ENCODE assay signal across 18 cellular contexts in genomic region chrY:8536277-8536676, GRCh38.
DNase-seq lines count a peak whose midpoint lies in the region; ATAC-seq, FAIRE-seq and TF ChIP-seq lines count a peak whose summit lies in the region.
"Had no signal": no experiment of that assay in that cellular context is flagged by ENCODE, and none has a peak within 500 bp of the region (broad histone marks: within the 10 kb centered on the region; RNA-seq: fewer than 3 reads in every experiment).

No MANE protein-coding gene starts in this region.

- no peak for TF ChIP-seq CTCF in OCI-LY3 (IDR thresholded peaks at IDR 0.05; ENCODE audit: low read depth, low read length)

- H3K27ac Mint-ChIP-seq in immature natural killer cell: no peak overlapping the region
- H3K27ac Mint-ChIP-seq: CD14-positive monocyte had no signal

- WGBS in small intestine, 3 donors: 19 to 52% methylated on average over 2 of the region's 2 CpGs; no CpG with 5 or more reads in 1 of the 3 donors

- no peak for TF ChIP-seq POLR2A in GM18505 (IDR thresholded peaks at IDR 0.05; ENCODE audit: borderline replicate concordance, extremely low read depth, insufficient read depth, insufficient read length)

- no peak overlapping the region for H2AFZ ChIP-seq in OCI-LY3 (ENCODE audit: low read depth, low read length)
- H2AFZ ChIP-seq: PC-9 had no signal

- no peaks in the 10 kb centered on the region for H3K9me3 Mint-ChIP-seq in immature natural killer cell

- peak overlapping the region; percentile 59 for H3K27ac ChIP-seq in OCI-LY3 (ENCODE audit: low read length)
- H3K27ac ChIP-seq in small intestine (ENCODE audit: low read depth in 1 of 2, low read length in 1 of 2): no peak overlapping the region
- H3K27ac ChIP-seq: PC-9, SJCRH30 had no signal

- peaks cover 62% of the 10 kb centered on the region for H3K27me3 ChIP-seq in OCI-LY3 (ENCODE audit: low read depth, low read length)
- no peaks in the 10 kb centered on the region for H3K27me3 ChIP-seq in small intestine (ENCODE audit: control insufficient read depth in 2 of 2, insufficient read depth in 2 of 2, low read length in 2 of 2)
- H3K27me3 ChIP-seq: SJCRH30 had no signal

- no peaks in the 10 kb centered on the region for H3K79me2 ChIP-seq in OCI-LY3 (ENCODE audit: low read length)

- H3K4me1 Mint-ChIP-seq in immature natural killer cell: no peaks in the 10 kb centered on the region
- H3K4me1 Mint-ChIP-seq: CD14-positive monocyte had no signal

- no peak for DNase-seq in GM18507 (ENCODE audit: extremely low spot score, insufficient read length, low read depth)
- DNase-seq in small intestine: peak; percentile 54
- DNase-seq in NCI-H345 (lab: John Stamatoyannopoulos, UW): no peak
- no peak for DNase-seq in immature natural killer cell
- DNase-seq: DMS153, EL, H7, NCI-H1417, NCI-H2029, NCI-H2171, NCI-H446 treated with DMSO at 0.1 percent for 48 hours, NCI-H748 treated with DMSO at 0.1 percent for 48 hours, PC-9, SJCRH30 had no signal

- ATAC-seq in HG02759 (IDR thresholded peaks at IDR 0.05; ENCODE audit: unreplicated experiment): peak; percentile 22
- ATAC-seq in GM18505 (IDR thresholded peaks at IDR 0.05; ENCODE audit: unreplicated experiment): no peak

- H3K9me3 ChIP-seq in OCI-LY3 (ENCODE audit: insufficient read depth, low read length) (no peaks in the 10 kb centered on the region), small intestine (ENCODE audit: control insufficient read depth, low read depth) (no peaks in the 10 kb centered on the region)
- H3K9me3 ChIP-seq: SJCRH30 had no signal

- peak overlapping the region; percentile 41; the same call in 1 of the 2 replicates for H3K9ac ChIP-seq in OCI-LY3 (ENCODE audit: low read length)

- peaks cover 15% of the 10 kb centered on the region for H4K20me1 ChIP-seq in OCI-LY3 (ENCODE audit: insufficient read depth, low read length)

- peak overlapping the region; percentile 68 for H3K4me3 ChIP-seq in OCI-LY3 (ENCODE audit: low read length)
- H3K4me3 ChIP-seq in small intestine (ENCODE audit: low read depth in 1 of 2, low read length in 2 of 2): no peak overlapping the region
- H3K4me3 ChIP-seq: PC-9, SJCRH30 had no signal

- H3K27me3 Mint-ChIP-seq in immature natural killer cell (ENCODE audit: low read depth in 3 of 3): no peaks in the 10 kb centered on the region

- H3K36me3 Mint-ChIP-seq in immature natural killer cell: no peaks in the 10 kb centered on the region
- H3K36me3 Mint-ChIP-seq: CD14-positive monocyte had no signal

- H3K36me3 ChIP-seq in OCI-LY3 (replicated peaks; ENCODE audit: low read depth, low read length) (no peaks in the 10 kb centered on the region), small intestine (ENCODE audit: control insufficient read depth in 2 of 2, insufficient read depth in 2 of 2, low read length in 2 of 2) (no peaks in the 10 kb centered on the region)
- H3K36me3 ChIP-seq: SJCRH30 had no signal

- FAIRE-seq in GM18507 (lab: Jason Lieb, UNC): peak; percentile 9
- FAIRE-seq in small intestine (lab: Jason Lieb, UNC): no peak

- H3K4me1 ChIP-seq in OCI-LY3 (ENCODE audit: low read length) (peaks cover 38% of the 10 kb centered on the region), small intestine (ENCODE audit: control insufficient read depth in 2 of 2, insufficient read depth in 1 of 2, low read depth in 1 of 2, low read length in 1 of 2) (no peaks in the 10 kb centered on the region)
- H3K4me1 ChIP-seq: SJCRH30 had no signal

- peak overlapping the region; percentile 85 for H3K4me2 ChIP-seq in OCI-LY3 (ENCODE audit: low read length)
- H3K4me2 ChIP-seq: PC-9 had no signal

- H3K4me3 Mint-ChIP-seq in immature natural killer cell: no peak overlapping the region
- H3K4me3 Mint-ChIP-seq: CD14-positive monocyte had no signal
